1 cellular context compared by ENCODE assay signal in genomic region chr22:23608583-23608982, GRCh38.
TF ChIP-seq lines count a peak whose summit lies in the region.

No MANE protein-coding gene starts in this region.

TF ChIP-seq in HepG2, 621 proteins besides CTCF, POLR2A, EP300 and RAD21 (continued from another document and continues in another):
- peak; percentile 85 for TF ChIP-seq BORCS8-MEF2B (CRISPR knock-in tag; IDR thresholded peaks at IDR 0.05)
- TF ChIP-seq ZNF713 (CRISPR knock-in tag; IDR thresholded peaks at IDR 0.05) = no peak
- TF ChIP-seq ATF2 (CRISPR knock-in tag; IDR thresholded peaks at IDR 0.05) = peak; percentile 53; the same call in 1 of the 2 replicates
- TF ChIP-seq ZFP62 (CRISPR knock-in tag; IDR thresholded peaks at IDR 0.05) = no peak
- peak; percentile 43; the same call in 1 of the 2 replicates for TF ChIP-seq MEF2D (CRISPR knock-in tag; IDR thresholded peaks at IDR 0.05)
- peak; percentile 87 for TF ChIP-seq PITX1 (CRISPR knock-in tag; IDR thresholded peaks at IDR 0.05)
- TF ChIP-seq CEBPZ (IDR thresholded peaks at IDR 0.05; ENCODE audit: low read length) = no peak
- peak; percentile 85 to 95 for TF ChIP-seq REST (IDR thresholded peaks at IDR 0.05; ENCODE audit: borderline replicate concordance in 1 of 2, low read depth in 1 of 2, low read length in 2 of 2)
- TF ChIP-seq SALL1 (CRISPR knock-in tag; IDR thresholded peaks at IDR 0.05) = peak; percentile 73
- TF ChIP-seq ZNF331 (CRISPR knock-in tag; IDR thresholded peaks at IDR 0.05) = peak; percentile 30; the same call in 1 of the 2 replicates
- TF ChIP-seq BCL3 (CRISPR knock-in tag; IDR thresholded peaks at IDR 0.05) = 0 out of 2 replicates have a peak, but pooled peaks have one; percentile 33
- TF ChIP-seq ISX (CRISPR knock-in tag; conservative IDR thresholded peaks at IDR 0.05) = no peak
- 0 out of 2 replicates have a peak, but pooled peaks have one; percentile 14 for TF ChIP-seq ARID5B (CRISPR knock-in tag; IDR thresholded peaks at IDR 0.05)
- 0 out of 2 replicates have a peak, but pooled peaks have one; percentile 41 for TF ChIP-seq EHMT2 (IDR thresholded peaks at IDR 0.05; ENCODE audit: borderline replicate concordance, low read depth, low read length)
- TF ChIP-seq HDAC2 (CRISPR knock-in tag; IDR thresholded peaks at IDR 0.05) = peak; percentile 47; the same call in 1 of the 2 replicates
- TF ChIP-seq KMT2A (CRISPR knock-in tag; IDR thresholded peaks at IDR 0.05) = no peak
- 0 out of 2 replicates have a peak, but pooled peaks have one; percentile 42 for TF ChIP-seq HES4 (CRISPR knock-in tag; IDR thresholded peaks at IDR 0.05; ENCODE audit: borderline replicate concordance)
- 0 out of 2 replicates have a peak, but pooled peaks have one; percentile 47 for TF ChIP-seq ZSCAN9 (CRISPR knock-in tag; IDR thresholded peaks at IDR 0.05; ENCODE audit: borderline replicate concordance)
- peak; percentile 72 for TF ChIP-seq ZBTB21 (CRISPR knock-in tag; IDR thresholded peaks at IDR 0.05)
- TF ChIP-seq ZNF687 (CRISPR knock-in tag; IDR thresholded peaks at IDR 0.05) = peak; percentile 21; the same call in 1 of the 2 replicates
- 0 out of 2 replicates have a peak, but pooled peaks have one; percentile 18 for TF ChIP-seq ZNF263 (CRISPR knock-in tag; IDR thresholded peaks at IDR 0.05)
- TF ChIP-seq ZNF552 (CRISPR knock-in tag; IDR thresholded peaks at IDR 0.05; ENCODE audit: borderline replicate concordance) = no peak
- no peak for TF ChIP-seq PATZ1 (CRISPR knock-in tag; IDR thresholded peaks at IDR 0.05)
- no peak for TF ChIP-seq ZNF740 (CRISPR knock-in tag; IDR thresholded peaks at IDR 0.05)
- TF ChIP-seq ZNF574 (CRISPR knock-in tag; IDR thresholded peaks at IDR 0.05) = 0 out of 2 replicates have a peak, but pooled peaks have one; percentile 20
- TF ChIP-seq ZNF709 (CRISPR knock-in tag; IDR thresholded peaks at IDR 0.05) = 0 out of 2 replicates have a peak, but pooled peaks have one; percentile 31
- TF ChIP-seq ATF7 (IDR thresholded peaks at IDR 0.05) = peak; percentile 67
- TF ChIP-seq ATF7 (CRISPR knock-in tag; IDR thresholded peaks at IDR 0.05) = no peak
- TF ChIP-seq NFKB2 (CRISPR knock-in tag; IDR thresholded peaks at IDR 0.05; ENCODE audit: borderline replicate concordance) = peak; percentile 53; the same call in 1 of the 2 replicates
- TF ChIP-seq ZNF772 (CRISPR knock-in tag; IDR thresholded peaks at IDR 0.05) = 0 out of 2 replicates have a peak, but pooled peaks have one; percentile 34
- TF ChIP-seq KDM5B (CRISPR knock-in tag; IDR thresholded peaks at IDR 0.05; ENCODE audit: borderline replicate concordance) = 0 out of 2 replicates have a peak, but pooled peaks have one; percentile 37
